In genomic region chr7:155767562-155768437, GRCh38 we compare ENCODE assay signal across 14 cellular contexts. TPM values are rescaled to one million over a fixed set of nuclear protein-coding genes. Genes with fewer than 3 reads are reported as not detected.
DNase-seq lines count a peak whose midpoint lies in the region; ATAC-seq and TF ChIP-seq lines count a peak whose summit lies in the region.
"Had no signal": no experiment of that assay in that cellular context is flagged by ENCODE, and none has a peak within 500 bp of the region (broad histone marks: within the 10 kb centered on the region; RNA-seq: fewer than 3 reads in every experiment).

No MANE protein-coding gene starts in this region.

- H3K4me1 ChIP-seq in spleen (peaks cover 12 to 42% (median 25%) of the 10 kb centered on the region in 6 donors), A673 (ENCODE audit: insufficient read depth, low read length, poor library complexity, severe bottlenecking) (peaks cover 22% of the 10 kb centered on the region)
- H3K4me1 ChIP-seq: Caco-2 had no signal

- DNase-seq in NCI-H2227 treated with DMSO at 0.1 percent for 48 hours (lab: John Stamatoyannopoulos, UW), result peak; percentile 22
- DNase-seq in NCI-H2227 (lab: John Stamatoyannopoulos, UW; ENCODE audit: unreplicated experiment), result no peak
- DNase-seq in activated naive CD8-positive, alpha-beta T cell treated with anti-CD3 and anti-CD28 coated beads for 36 hours, result no peak
- no peak for DNase-seq in left lobe of liver (ENCODE audit: low spot score)
- DNase-seq in Right ventricle myocardium superior, result no peak
- no peak for DNase-seq in spleen
- DNase-seq in A673 (ENCODE audit: low spot score), result no peak
- DNase-seq: activated T-cell treated with anti-CD3 and anti-CD28 coated beads, Interleukin-2, amount 50 U/mL, for 1 hour; NCI-H2029 had no signal

- no peaks in the 10 kb centered on the region for H3K27me3 Mint-ChIP-seq in activated naive CD8-positive, alpha-beta T cell treated with anti-CD3 and anti-CD28 coated beads for 36 hours
- H3K27me3 Mint-ChIP-seq: IgD-negative memory B cell had no signal

- H3K36me3 ChIP-seq in spleen (peaks cover 0 to 92% (median 71%) of the 10 kb centered on the region in 6 donors), A673 (ENCODE audit: insufficient read depth, low read length, poor library complexity, severe bottlenecking) (peaks cover 45% of the 10 kb centered on the region)

- H3K4me1 Mint-ChIP-seq in activated naive CD8-positive, alpha-beta T cell treated with anti-CD3 and anti-CD28 coated beads for 36 hours, result peaks cover 41% of the 10 kb centered on the region

- no peaks in the 10 kb centered on the region for H3K9me3 Mint-ChIP-seq in activated naive CD8-positive, alpha-beta T cell treated with anti-CD3 and anti-CD28 coated beads for 36 hours
- H3K9me3 Mint-ChIP-seq: IgD-negative memory B cell had no signal

- BruUV-seq in A673 (replicated peaks; lab: Mats Ljungman, UMichigan), result no TSS peak

- intact Hi-C loops in Right ventricle myocardium superior (cut with DNase I), result no loop called here
- intact Hi-C loops in spleen (cut with DNase I; ENCODE audit: low total_unique reads), result no loop called here
- intact Hi-C loops in A673 (cut with micrococcal nuclease; ENCODE audit: unreplicated experiment), result loop anchor here (1.0 to 5.0 kb wide), 2 partner anchors 168 to 385 kb away; no protein-coding TSS in a partner anchor

- H3K36me3 Mint-ChIP-seq in activated naive CD8-positive, alpha-beta T cell treated with anti-CD3 and anti-CD28 coated beads for 36 hours, result peaks cover 46% of the 10 kb centered on the region

- no peak overlapping the region for H3K4me3 ChIP-seq in spleen
- no peak overlapping the region for H3K4me3 ChIP-seq in A673 (ENCODE audit: low read depth, low read length, poor library complexity, severe bottlenecking)
- H3K4me3 ChIP-seq: SK-N-MC had no signal

- 64 to 73% (median 70%) methylated on average over 11 of the region's 11 CpGs for WGBS in spleen, 5 donors

- H3K27ac Mint-ChIP-seq in activated naive CD8-positive, alpha-beta T cell treated with anti-CD3 and anti-CD28 coated beads for 36 hours, result peak overlapping the region; percentile 36

- H3K27me3 ChIP-seq in spleen (replicated peaks in 1 of 7) (no peaks in the 10 kb centered on the region), A673 (replicated peaks; ENCODE audit: insufficient read depth, low read depth, low read length, poor library complexity) (no peaks in the 10 kb centered on the region)

- POLR2A ChIA-PET in A673 (lab: Charles Lee; ENCODE audit: low non-redundant PET), result no interaction called here

- TF ChIP-seq POLR2A in spleen (IDR thresholded peaks at IDR 0.05), result no peak

- H3K4me3 Mint-ChIP-seq in activated naive CD8-positive, alpha-beta T cell treated with anti-CD3 and anti-CD28 coated beads for 36 hours, result no peak overlapping the region
- H3K4me3 Mint-ChIP-seq: IgD-negative memory B cell had no signal

- CTCF ChIA-PET in A673 (lab: Charles Lee), result interaction anchor here (2.3 kb wide), 1 partner anchor 169 kb away, joined by 21 read pairs; no protein-coding TSS in a partner anchor

- H3K9me3 ChIP-seq in spleen (no peaks in the 10 kb centered on the region), A673 (ENCODE audit: low read depth, low read length, poor library complexity, severe bottlenecking) (no peaks in the 10 kb centered on the region)
- H3K9me3 ChIP-seq: Caco-2 had no signal

- ATAC-seq in HG02885 (IDR thresholded peaks at IDR 0.05; ENCODE audit: poor library complexity, unreplicated experiment) (peak; percentile 22), left lobe of liver (peak; percentile 34), Right ventricle myocardium superior (ENCODE audit: poor library complexity) (no peak)

- no peak overlapping the region for H3K27ac ChIP-seq in spleen
- H3K27ac ChIP-seq in A673 (ENCODE audit: low read depth, low read length, poor library complexity, severe bottlenecking), result no peak overlapping the region
- H3K27ac ChIP-seq: SK-N-MC had no signal

- TF ChIP-seq CTCF in spleen (IDR thresholded peaks at IDR 0.05 in 8 of 11, conservative IDR thresholded peaks at IDR 0.05 in 3 of 11), result no peak
- no peak for TF ChIP-seq CTCF in A673 (conservative IDR thresholded peaks at IDR 0.05; ENCODE audit: low read depth, low read length)

RNA-seq across cellular contexts. Expression of gene SHH, which starts 44.5 kb away (rescaled TPM):
- not detected for total RNA-seq in activated naive CD8-positive, alpha-beta T cell treated with anti-CD3 and anti-CD28 coated beads for 36 hours
- total RNA-seq in left lobe of liver (17.1 TPM), Right ventricle myocardium superior (not detected), spleen (not detected), A673 (2021) (not detected in 2 replicates)
- not detected for polyA plus RNA-seq in spleen
- polyA plus RNA-seq: IgD-negative memory B cell, keratinocyte had no signal

Comparison
In these comparisons a context has a peak if more than half of its experiments do, and no peak if none do; other contexts are left out.
1. RNA of gene SHH, which starts 44.5 kb away (total RNA-seq): 17.1 TPM in left lobe of liver (single experiment); not detected in A673, not detected in activated naive CD8-positive, alpha-beta T cell treated with anti-CD3 and anti-CD28 coated beads for 36 hours, not detected in Right ventricle myocardium superior (single experiment) and not detected in spleen; every median in the first group is over 10 times any median in the second.